Comparison of ENCODE assay signal across 1 cellular context in genomic region chr12:110818511-110818910, GRCh38.
TF ChIP-seq lines count a peak whose summit lies in the region.

No MANE protein-coding gene starts in this region.

TF ChIP-seq in GM23338, 12 proteins besides CTCF, POLR2A, EP300 and RAD21 (continued from another document):
- TF ChIP-seq, protein P1, sequence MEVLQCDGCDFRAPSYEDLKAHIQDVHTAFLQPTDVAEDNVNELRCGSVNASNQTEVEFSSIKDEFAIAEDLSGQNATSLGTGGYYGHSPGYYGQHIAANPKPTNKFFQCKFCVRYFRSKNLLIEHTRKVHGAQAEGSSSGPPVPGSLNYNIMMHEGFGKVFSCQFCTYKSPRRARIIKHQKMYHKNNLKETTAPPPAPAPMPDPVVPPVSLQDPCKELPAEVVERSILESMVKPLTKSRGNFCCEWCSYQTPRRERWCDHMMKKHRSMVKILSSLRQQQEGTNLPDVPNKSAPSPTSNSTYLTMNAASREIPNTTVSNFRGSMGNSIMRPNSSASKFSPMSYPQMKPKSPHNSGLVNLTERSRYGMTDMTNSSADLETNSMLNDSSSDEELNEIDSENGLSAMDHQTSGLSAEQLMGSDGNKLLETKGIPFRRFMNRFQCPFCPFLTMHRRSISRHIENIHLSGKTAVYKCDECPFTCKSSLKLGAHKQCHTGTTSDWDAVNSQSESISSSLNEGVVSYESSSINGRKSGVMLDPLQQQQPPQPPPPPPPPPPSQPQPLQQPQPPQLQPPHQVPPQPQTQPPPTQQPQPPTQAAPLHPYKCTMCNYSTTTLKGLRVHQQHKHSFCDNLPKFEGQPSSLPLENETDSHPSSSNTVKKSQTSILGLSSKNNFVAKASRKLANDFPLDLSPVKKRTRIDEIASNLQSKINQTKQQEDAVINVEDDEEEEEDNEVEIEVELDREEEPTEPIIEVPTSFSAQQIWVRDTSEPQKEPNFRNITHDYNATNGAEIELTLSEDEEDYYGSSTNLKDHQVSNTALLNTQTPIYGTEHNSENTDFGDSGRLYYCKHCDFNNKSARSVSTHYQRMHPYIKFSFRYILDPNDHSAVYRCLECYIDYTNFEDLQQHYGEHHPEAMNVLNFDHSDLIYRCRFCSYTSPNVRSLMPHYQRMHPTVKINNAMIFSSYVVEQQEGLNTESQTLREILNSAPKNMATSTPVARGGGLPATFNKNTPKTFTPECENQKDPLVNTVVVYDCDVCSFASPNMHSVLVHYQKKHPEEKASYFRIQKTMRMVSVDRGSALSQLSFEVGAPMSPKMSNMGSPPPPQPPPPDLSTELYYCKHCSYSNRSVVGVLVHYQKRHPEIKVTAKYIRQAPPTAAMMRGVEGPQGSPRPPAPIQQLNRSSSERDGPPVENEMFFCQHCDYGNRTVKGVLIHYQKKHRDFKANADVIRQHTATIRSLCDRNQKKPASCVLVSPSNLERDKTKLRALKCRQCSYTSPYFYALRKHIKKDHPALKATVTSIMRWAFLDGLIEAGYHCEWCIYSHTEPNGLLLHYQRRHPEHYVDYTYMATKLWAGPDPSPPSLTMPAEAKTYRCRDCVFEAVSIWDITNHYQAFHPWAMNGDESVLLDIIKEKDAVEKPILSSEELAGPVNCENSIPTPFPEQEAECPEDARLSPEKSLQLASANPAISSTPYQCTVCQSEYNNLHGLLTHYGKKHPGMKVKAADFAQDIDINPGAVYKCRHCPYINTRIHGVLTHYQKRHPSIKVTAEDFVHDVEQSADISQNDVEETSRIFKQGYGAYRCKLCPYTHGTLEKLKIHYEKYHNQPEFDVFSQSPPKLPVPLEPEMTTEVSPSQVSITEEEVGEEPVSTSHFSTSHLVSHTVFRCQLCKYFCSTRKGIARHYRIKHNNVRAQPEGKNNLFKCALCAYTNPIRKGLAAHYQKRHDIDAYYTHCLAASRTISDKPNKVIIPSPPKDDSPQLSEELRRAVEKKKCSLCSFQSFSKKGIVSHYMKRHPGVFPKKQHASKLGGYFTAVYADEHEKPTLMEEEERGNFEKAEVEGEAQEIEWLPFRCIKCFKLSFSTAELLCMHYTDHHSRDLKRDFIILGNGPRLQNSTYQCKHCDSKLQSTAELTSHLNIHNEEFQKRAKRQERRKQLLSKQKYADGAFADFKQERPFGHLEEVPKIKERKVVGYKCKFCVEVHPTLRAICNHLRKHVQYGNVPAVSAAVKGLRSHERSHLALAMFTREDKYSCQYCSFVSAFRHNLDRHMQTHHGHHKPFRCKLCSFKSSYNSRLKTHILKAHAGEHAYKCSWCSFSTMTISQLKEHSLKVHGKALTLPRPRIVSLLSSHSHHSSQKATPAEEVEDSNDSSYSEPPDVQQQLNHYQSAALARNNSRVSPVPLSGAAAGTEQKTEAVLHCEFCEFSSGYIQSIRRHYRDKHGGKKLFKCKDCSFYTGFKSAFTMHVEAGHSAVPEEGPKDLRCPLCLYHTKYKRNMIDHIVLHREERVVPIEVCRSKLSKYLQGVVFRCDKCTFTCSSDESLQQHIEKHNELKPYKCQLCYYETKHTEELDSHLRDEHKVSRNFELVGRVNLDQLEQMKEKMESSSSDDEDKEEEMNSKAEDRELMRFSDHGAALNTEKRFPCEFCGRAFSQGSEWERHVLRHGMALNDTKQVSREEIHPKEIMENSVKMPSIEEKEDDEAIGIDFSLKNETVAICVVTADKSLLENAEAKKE (CRISPR knock-in tag; IDR thresholded peaks at IDR 0.05) = no peak
- TF ChIP-seq EZH2phosphoT487 (IDR thresholded peaks at IDR 0.05; ENCODE audit: unreplicated experiment) = no peak
- TF ChIP-seq, protein P2, sequence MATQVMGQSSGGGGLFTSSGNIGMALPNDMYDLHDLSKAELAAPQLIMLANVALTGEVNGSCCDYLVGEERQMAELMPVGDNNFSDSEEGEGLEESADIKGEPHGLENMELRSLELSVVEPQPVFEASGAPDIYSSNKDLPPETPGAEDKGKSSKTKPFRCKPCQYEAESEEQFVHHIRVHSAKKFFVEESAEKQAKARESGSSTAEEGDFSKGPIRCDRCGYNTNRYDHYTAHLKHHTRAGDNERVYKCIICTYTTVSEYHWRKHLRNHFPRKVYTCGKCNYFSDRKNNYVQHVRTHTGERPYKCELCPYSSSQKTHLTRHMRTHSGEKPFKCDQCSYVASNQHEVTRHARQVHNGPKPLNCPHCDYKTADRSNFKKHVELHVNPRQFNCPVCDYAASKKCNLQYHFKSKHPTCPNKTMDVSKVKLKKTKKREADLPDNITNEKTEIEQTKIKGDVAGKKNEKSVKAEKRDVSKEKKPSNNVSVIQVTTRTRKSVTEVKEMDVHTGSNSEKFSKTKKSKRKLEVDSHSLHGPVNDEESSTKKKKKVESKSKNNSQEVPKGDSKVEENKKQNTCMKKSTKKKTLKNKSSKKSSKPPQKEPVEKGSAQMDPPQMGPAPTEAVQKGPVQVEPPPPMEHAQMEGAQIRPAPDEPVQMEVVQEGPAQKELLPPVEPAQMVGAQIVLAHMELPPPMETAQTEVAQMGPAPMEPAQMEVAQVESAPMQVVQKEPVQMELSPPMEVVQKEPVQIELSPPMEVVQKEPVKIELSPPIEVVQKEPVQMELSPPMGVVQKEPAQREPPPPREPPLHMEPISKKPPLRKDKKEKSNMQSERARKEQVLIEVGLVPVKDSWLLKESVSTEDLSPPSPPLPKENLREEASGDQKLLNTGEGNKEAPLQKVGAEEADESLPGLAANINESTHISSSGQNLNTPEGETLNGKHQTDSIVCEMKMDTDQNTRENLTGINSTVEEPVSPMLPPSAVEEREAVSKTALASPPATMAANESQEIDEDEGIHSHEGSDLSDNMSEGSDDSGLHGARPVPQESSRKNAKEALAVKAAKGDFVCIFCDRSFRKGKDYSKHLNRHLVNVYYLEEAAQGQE (IDR thresholded peaks at IDR 0.05; ENCODE audit: unreplicated experiment) = no peak
- TF ChIP-seq CREB1 (CRISPR knock-in tag; IDR thresholded peaks at IDR 0.05; ENCODE audit: low read depth) = no peak
- TF ChIP-seq, protein P3, sequence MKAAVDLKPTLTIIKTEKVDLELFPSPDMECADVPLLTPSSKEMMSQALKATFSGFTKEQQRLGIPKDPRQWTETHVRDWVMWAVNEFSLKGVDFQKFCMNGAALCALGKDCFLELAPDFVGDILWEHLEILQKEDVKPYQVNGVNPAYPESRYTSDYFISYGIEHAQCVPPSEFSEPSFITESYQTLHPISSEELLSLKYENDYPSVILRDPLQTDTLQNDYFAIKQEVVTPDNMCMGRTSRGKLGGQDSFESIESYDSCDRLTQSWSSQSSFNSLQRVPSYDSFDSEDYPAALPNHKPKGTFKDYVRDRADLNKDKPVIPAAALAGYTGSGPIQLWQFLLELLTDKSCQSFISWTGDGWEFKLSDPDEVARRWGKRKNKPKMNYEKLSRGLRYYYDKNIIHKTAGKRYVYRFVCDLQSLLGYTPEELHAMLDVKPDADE (IDR thresholded peaks at IDR 0.05) = no peak
- no peak for TF ChIP-seq POLR2AphosphoS5 (IDR thresholded peaks at IDR 0.05; ENCODE audit: low read depth)
- no peak for TF ChIP-seq ZNF114 (CRISPR knock-in tag; IDR thresholded peaks at IDR 0.05)
- no peak for TF ChIP-seq JUNB (IDR thresholded peaks at IDR 0.05; ENCODE audit: unreplicated experiment)
